Comparison of ENCODE assay signal across 23 cellular contexts in the genomic region with DNA sequence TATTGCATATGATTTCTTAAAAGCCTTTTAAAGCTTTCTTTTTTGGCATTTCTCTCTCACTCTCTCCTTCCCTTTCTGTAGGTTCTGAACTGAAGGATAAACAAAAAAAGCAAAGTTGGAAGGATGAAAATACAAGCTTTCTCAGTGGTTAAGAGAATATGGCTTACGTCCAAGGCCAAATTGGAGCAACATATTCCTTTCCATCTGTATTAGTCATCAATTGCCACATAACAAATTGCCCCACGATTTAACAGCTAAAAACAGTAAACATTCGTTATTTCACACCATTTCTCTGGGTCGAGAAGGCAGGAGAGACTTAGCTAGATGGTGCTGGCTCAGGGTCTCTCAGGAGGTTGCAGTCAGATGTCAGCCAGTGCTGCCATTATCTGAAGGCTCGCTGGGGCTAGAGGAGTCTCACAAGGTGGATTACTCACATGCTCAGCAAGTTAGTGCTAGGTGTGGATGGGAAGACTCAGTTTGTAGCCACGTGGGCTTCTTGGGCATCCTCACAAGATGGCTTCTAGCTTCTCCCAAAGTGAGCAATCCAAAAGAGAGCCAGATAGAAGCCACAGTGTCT. TPM values are rescaled to one million over a fixed set of nuclear protein-coding genes. Genes with fewer than 3 reads are reported as not detected.
A peak's percentile ranks its signal among the peaks of the same experiment; 100 is the strongest.
DNase-seq lines count a peak whose midpoint lies in the region; ATAC-seq and TF ChIP-seq lines count a peak whose summit lies in the region.
"Had no signal": no experiment of that assay in that cellular context is flagged by ENCODE, and none has a peak within 500 bp of the region (broad histone marks: within the 10 kb centered on the region; RNA-seq: fewer than 3 reads in every experiment).

No MANE protein-coding gene starts in this region.

- no peak for ATAC-seq in activated T-cell treated with anti-CD3 and anti-CD28 coated beads, Interleukin-2, amount 50 U/mL, for 4 hours
- ATAC-seq: naive thymus-derived CD8-positive, alpha-beta T cell; right cardiac atrium; upper lobe of right lung had no signal

- H3K27ac ChIP-seq in adrenal gland = peak overlapping the region in 3 of 5 donors; percentile 23 to 87 (median 80)
- H3K27ac ChIP-seq: epithelial cell of prostate, ovary, SK-N-MC, upper lobe of right lung had no signal

- no peaks in the 10 kb centered on the region for H3K36me3 Mint-ChIP-seq in activated naive CD8-positive, alpha-beta T cell
- H3K36me3 Mint-ChIP-seq in activated naive CD8-positive, alpha-beta T cell treated with anti-CD3 and anti-CD28 coated beads for 36 hours = no peaks in the 10 kb centered on the region
- H3K36me3 Mint-ChIP-seq in neural crest cell (ENCODE audit: low read depth) (no peaks in the 10 kb centered on the region), CD14-positive monocyte (no peaks in the 10 kb centered on the region)
- no peaks in the 10 kb centered on the region for H3K36me3 Mint-ChIP-seq in activated T-cell treated with anti-CD3 and anti-CD28 coated beads, Interleukin-2, amount 50 U/mL, for 4 hours (ENCODE audit: insufficient read depth)
- H3K36me3 Mint-ChIP-seq: mesothelial cell of epicardium had no signal

- H3K36me3 ChIP-seq in adrenal gland (replicated peaks in 1 of 2) = no peaks in the 10 kb centered on the region
- H3K36me3 ChIP-seq: ovary, upper lobe of right lung had no signal

- H3K4me1 ChIP-seq in adrenal gland (replicated peaks in 1 of 2) = peaks cover 0 to 23% of the 10 kb centered on the region in 2 donors

- no peaks in the 10 kb centered on the region for H3K9me3 ChIP-seq in adrenal gland (replicated peaks in 1 of 3)
- H3K9me3 ChIP-seq: ovary, upper lobe of right lung had no signal

- peaks cover 14% of the 10 kb centered on the region for H3K27me3 ChIP-seq in adrenal gland
- H3K27me3 ChIP-seq: ovary had no signal

- H3K4me3 ChIP-seq in adrenal gland = no peak overlapping the region
- H3K4me3 ChIP-seq: ovary, SK-N-MC, upper lobe of right lung had no signal

- H3K27me3 Mint-ChIP-seq in activated naive CD8-positive, alpha-beta T cell = peaks cover 41% of the 10 kb centered on the region
- peaks cover 60% of the 10 kb centered on the region for H3K27me3 Mint-ChIP-seq in activated naive CD8-positive, alpha-beta T cell treated with anti-CD3 and anti-CD28 coated beads for 36 hours
- H3K27me3 Mint-ChIP-seq in neural crest cell (ENCODE audit: low read depth) (peaks cover 35% of the 10 kb centered on the region), CD14-positive monocyte (ENCODE audit: low read depth in 3 of 3) (peaks cover 37 to 57% (median 53%) of the 10 kb centered on the region in 3 donors)
- H3K27me3 Mint-ChIP-seq in activated T-cell treated with anti-CD3 and anti-CD28 coated beads, Interleukin-2, amount 50 U/mL, for 4 hours (ENCODE audit: low read depth) = peaks cover 59% of the 10 kb centered on the region

- TF ChIP-seq CTCF in adrenal gland (IDR thresholded peaks at IDR 0.05) = no peak
- TF ChIP-seq CTCF in neural crest cell (conservative IDR thresholded peaks at IDR 0.05) = no peak
- TF ChIP-seq CTCF in CD14-positive monocyte (IDR thresholded peaks at IDR 0.05) = no peak

- intact Hi-C loops in adrenal gland (cut with DNase I) = loop anchor here in 1 of 2 donors (5.0 to 10.0 kb wide), 2 partner anchors 163 to 175 kb away; a partner anchor contains a TSS
- intact Hi-C loops in CD14-positive monocyte (cut with micrococcal nuclease) = no loop called here

- no peak for TF ChIP-seq POLR2A in adrenal gland (IDR thresholded peaks at IDR 0.05)

- DNase-seq in activated naive CD8-positive, alpha-beta T cell treated with anti-CD3 and anti-CD28 coated beads for 36 hours = no peak
- peak in 1 of 7 donors; percentile 28 for DNase-seq in adrenal gland
- DNase-seq in fibroblast of peridontal ligament (ENCODE audit: extremely low read depth) = peak; percentile 23
- no peak for DNase-seq in neural crest cell (ENCODE audit: low read depth, low spot score)
- DNase-seq in CD14-positive monocyte (ENCODE audit: low spot score) = no peak
- DNase-seq in activated T-cell treated with anti-CD3 and anti-CD28 coated beads, Interleukin-2, amount 50 U/mL, for 4 hours = no peak
- DNase-seq in activated T-cell treated with anti-CD3 and anti-CD28 coated beads, Interleukin-2, amount 50 U/mL, for 1 hour = no peak
- DNase-seq: 8988T; activated CD4-positive, alpha-beta T cell treated with anti-CD3 and anti-CD28 coated beads for 48 hours; activated effector memory CD4-positive, alpha-beta T cell treated with anti-CD3 and anti-CD28 coated beads, Interleukin-2, amount 50 U/mL, for 16 hours; central memory CD4-positive, alpha-beta T cell; naive thymus-derived CD8-positive, alpha-beta T cell; NCI-H1436 treated with DMSO at 0.1 percent for 48 hours; NCI-H524; ovary; right cardiac atrium; T-helper 2 cell; upper lobe of right lung had no signal

- 45 to 65% (median 61%) methylated on average over 4 to 6 of the region's 6 CpGs for WGBS in adrenal gland, 4 donors

- peak overlapping the region; percentile 46 for H3K4me3 Mint-ChIP-seq in activated naive CD8-positive, alpha-beta T cell
- no peak overlapping the region for H3K4me3 Mint-ChIP-seq in activated naive CD8-positive, alpha-beta T cell treated with anti-CD3 and anti-CD28 coated beads for 36 hours
- H3K4me3 Mint-ChIP-seq in neural crest cell (peak overlapping the region; percentile 48), CD14-positive monocyte (no peak overlapping the region)
- no peak overlapping the region for H3K4me3 Mint-ChIP-seq in activated T-cell treated with anti-CD3 and anti-CD28 coated beads, Interleukin-2, amount 50 U/mL, for 4 hours
- H3K4me3 Mint-ChIP-seq: mesothelial cell of epicardium had no signal

- no peaks in the 10 kb centered on the region for H3K9me3 Mint-ChIP-seq in activated naive CD8-positive, alpha-beta T cell (ENCODE audit: low read depth)
- no peaks in the 10 kb centered on the region for H3K9me3 Mint-ChIP-seq in activated naive CD8-positive, alpha-beta T cell treated with anti-CD3 and anti-CD28 coated beads for 36 hours
- H3K9me3 Mint-ChIP-seq in neural crest cell (no peaks in the 10 kb centered on the region), CD14-positive monocyte (peaks cover 0 to 15% (median 11%) of the 10 kb centered on the region in 7 donors)
- H3K9me3 Mint-ChIP-seq in activated T-cell treated with anti-CD3 and anti-CD28 coated beads, Interleukin-2, amount 50 U/mL, for 4 hours = peaks cover 2% of the 10 kb centered on the region

- H3K4me1 Mint-ChIP-seq in activated naive CD8-positive, alpha-beta T cell (ENCODE audit: low read depth) = peaks cover 6% of the 10 kb centered on the region
- H3K4me1 Mint-ChIP-seq in activated naive CD8-positive, alpha-beta T cell treated with anti-CD3 and anti-CD28 coated beads for 36 hours = peaks cover 4% of the 10 kb centered on the region
- H3K4me1 Mint-ChIP-seq in neural crest cell = peaks cover 22% of the 10 kb centered on the region
- peaks cover 8% of the 10 kb centered on the region for H3K4me1 Mint-ChIP-seq in CD14-positive monocyte
- H3K4me1 Mint-ChIP-seq in activated T-cell treated with anti-CD3 and anti-CD28 coated beads, Interleukin-2, amount 50 U/mL, for 4 hours (ENCODE audit: low read depth) = peaks cover 9% of the 10 kb centered on the region

- no peak overlapping the region for H3K27ac Mint-ChIP-seq in activated naive CD8-positive, alpha-beta T cell
- no peak overlapping the region for H3K27ac Mint-ChIP-seq in activated naive CD8-positive, alpha-beta T cell treated with anti-CD3 and anti-CD28 coated beads for 36 hours
- H3K27ac Mint-ChIP-seq in neural crest cell (ENCODE audit: unreplicated experiment) (no peak overlapping the region), CD14-positive monocyte (no peak overlapping the region)
- H3K27ac Mint-ChIP-seq: mesothelial cell of epicardium; naive thymus-derived CD8-positive, alpha-beta T cell had no signal

RNA-seq across cellular contexts. Expression of a gene that starts 2.0 kb away (rescaled TPM):
- total RNA-seq in activated naive CD8-positive, alpha-beta T cell treated with anti-CD3 and anti-CD28 coated beads for 36 hours = not detected
- 10 to 100 TPM in 7 of 8 donors, 1 to 10 TPM in 1; 3.9 to 23.9 (median 15.4) TPM for total RNA-seq in adrenal gland
- 1 to 10 TPM; 4.0 to 7.9 (median 7.0) TPM for polyA plus RNA-seq in adrenal gland
- total RNA-seq in neural crest cell = 12.4 and 14.9 TPM in 2 replicates
- not detected for polyA plus RNA-seq in CD14-positive monocyte
- under 1 TPM; 0.10 to 0.16 (median 0.11) TPM for total RNA-seq in activated T-cell treated with anti-CD3 and anti-CD28 coated beads, Interleukin-2, amount 50 U/mL, for 4 hours
- total RNA-seq: dermis microvascular lymphatic vessel endothelial cell; naive thymus-derived CD8-positive, alpha-beta T cell had no signal
- polyA plus RNA-seq: naive thymus-derived CD8-positive, alpha-beta T cell had no signal

Comparison
In these comparisons a context has a peak if more than half of its experiments do, and no peak if none do; other contexts are left out.
1. H3K4me3 Mint-ChIP-seq: peak in activated naive CD8-positive, alpha-beta T cell (single experiment) and neural crest cell (single experiment); none in activated naive CD8-positive, alpha-beta T cell treated with anti-CD3 and anti-CD28 coated beads for 36 hours (single experiment), CD14-positive monocyte (0 of 2) and activated T-cell treated with anti-CD3 and anti-CD28 coated beads, Interleukin-2, amount 50 U/mL, for 4 hours (single experiment).
2. RNA of a gene that starts 2.0 kb away (total RNA-seq): 3.9 to 23.9 TPM in adrenal gland and 12.4 to 14.9 TPM in neural crest cell; 0.10 to 0.16 TPM in activated T-cell treated with anti-CD3 and anti-CD28 coated beads, Interleukin-2, amount 50 U/mL, for 4 hours and not detected in activated naive CD8-positive, alpha-beta T cell treated with anti-CD3 and anti-CD28 coated beads for 36 hours; every median in the first group is over 4 times any median in the second.